ENCODE assay signal across 1 cellular context in the genomic region with DNA sequence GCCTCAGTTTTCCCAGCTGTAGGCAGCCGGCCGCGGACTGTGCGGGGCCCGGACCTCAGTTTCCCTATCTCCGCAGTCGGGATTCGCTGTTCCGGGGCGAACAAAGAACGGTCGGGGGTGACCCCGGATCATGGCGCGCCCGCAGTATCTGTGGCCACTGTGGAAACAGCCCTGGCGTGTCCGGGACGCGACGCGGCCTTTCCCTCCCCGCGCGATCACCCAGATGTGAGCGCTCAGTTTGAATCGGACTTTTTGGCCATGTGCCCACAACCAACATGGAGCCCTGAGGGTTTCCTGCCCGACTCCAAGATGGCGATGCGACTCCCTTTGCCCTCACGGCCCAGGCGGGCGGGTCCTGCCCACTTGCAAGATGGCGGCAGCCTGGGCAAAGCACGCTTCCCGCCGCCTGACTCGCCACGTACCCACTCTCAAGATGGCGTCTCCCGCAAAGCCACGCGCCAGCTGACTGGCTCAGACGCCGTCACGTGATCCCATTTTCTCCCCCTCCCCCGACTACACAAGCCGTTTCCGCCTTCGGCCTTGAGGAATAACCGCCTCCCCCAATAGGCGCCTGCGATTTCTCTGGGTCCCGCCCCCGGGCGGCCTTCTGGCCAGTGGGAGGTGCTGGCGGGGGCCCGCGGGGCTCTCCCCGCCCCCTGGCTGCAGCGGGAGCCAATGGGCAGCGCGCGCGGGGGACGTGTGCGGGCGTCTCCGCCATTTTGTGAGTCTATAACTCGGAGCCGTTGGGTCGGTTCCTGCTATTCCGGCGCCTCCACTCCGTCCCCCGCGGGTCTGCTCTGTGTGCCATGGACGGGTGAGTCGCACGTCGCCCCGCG.
A peak's percentile ranks its signal among the peaks of the same experiment; 100 is the strongest.
TF ChIP-seq lines count a peak whose summit lies in the region.

PTBP1 (plus strand) TSS at position 761 of the 836 bp plus-strand sequence; CDS start at position 807, 46 bp downstream.

TF ChIP-seq in K562, 482 proteins besides CTCF, POLR2A, EP300 and RAD21 (continued from another document and continues in another):
- TF ChIP-seq ZBTB40 (IDR thresholded peaks at IDR 0.05) = peak; percentile 86
- no peak for TF ChIP-seq ZBTB40 (CRISPR knock-in tag; IDR thresholded peaks at IDR 0.05)
- TF ChIP-seq HDAC1 (IDR thresholded peaks at IDR 0.05) = peak in 1 of 2 experiments; percentile 58; a peak in 1 of 4 replicates
- TF ChIP-seq ZNF766 (CRISPR knock-in tag; conservative IDR thresholded peaks at IDR 0.05) = peak; percentile 98
- TF ChIP-seq, protein P1, sequence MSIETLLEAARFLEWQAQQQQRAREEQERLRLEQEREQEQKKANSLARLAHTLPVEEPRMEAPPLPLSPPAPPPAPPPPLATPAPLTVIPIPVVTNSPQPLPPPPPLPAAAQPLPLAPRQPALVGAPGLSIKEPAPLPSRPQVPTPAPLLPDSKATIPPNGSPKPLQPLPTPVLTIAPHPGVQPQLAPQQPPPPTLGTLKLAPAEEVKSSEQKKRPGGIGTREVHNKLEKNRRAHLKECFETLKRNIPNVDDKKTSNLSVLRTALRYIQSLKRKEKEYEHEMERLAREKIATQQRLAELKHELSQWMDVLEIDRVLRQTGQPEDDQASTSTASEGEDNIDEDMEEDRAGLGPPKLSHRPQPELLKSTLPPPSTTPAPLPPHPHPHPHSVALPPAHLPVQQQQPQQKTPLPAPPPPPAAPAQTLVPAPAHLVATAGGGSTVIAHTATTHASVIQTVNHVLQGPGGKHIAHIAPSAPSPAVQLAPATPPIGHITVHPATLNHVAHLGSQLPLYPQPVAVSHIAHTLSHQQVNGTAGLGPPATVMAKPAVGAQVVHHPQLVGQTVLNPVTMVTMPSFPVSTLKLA (conservative IDR thresholded peaks at IDR 0.05) = peak; percentile 97
- TF ChIP-seq LEF1 (IDR thresholded peaks at IDR 0.05) = no peak; the same call in 1 of the 2 replicates
- no peak for TF ChIP-seq GTF2A2 (tag; IDR thresholded peaks at IDR 0.05)
- TF ChIP-seq ARID3A (IDR thresholded peaks at IDR 0.05; ENCODE audit: borderline replicate concordance, low read depth, low read length) = 0 out of 2 replicates have a peak, but pooled peaks have one; percentile 35
- peak; percentile 74 for TF ChIP-seq HMGN3 (IDR thresholded peaks at IDR 0.05; ENCODE audit: borderline replicate concordance, extremely low read depth, insufficient read length, low read depth, low read length)
- peak; percentile 95; the same call in 1 of the 2 replicates for TF ChIP-seq KLF6 (CRISPR knock-in tag; IDR thresholded peaks at IDR 0.05; ENCODE audit: borderline replicate concordance)
- no peak; the same call in 1 of the 2 replicates for TF ChIP-seq ATF6 (CRISPR knock-in tag; IDR thresholded peaks at IDR 0.05)
- TF ChIP-seq ZNF121 (CRISPR knock-in tag; conservative IDR thresholded peaks at IDR 0.05) = no peak
- TF ChIP-seq ZNF507 (tag; conservative IDR thresholded peaks at IDR 0.05) = no peak
- no peak for TF ChIP-seq ZNF316 (IDR thresholded peaks at IDR 0.05)
- no peak for TF ChIP-seq RFX7 (CRISPR knock-in tag; IDR thresholded peaks at IDR 0.05)
- TF ChIP-seq ZBTB12 (CRISPR knock-in tag; IDR thresholded peaks at IDR 0.05) = 0 out of 2 replicates have a peak, but pooled peaks have one; percentile 16
- no peak for TF ChIP-seq ZNF57 (CRISPR knock-in tag; IDR thresholded peaks at IDR 0.05)
- no peak for TF ChIP-seq SNRNP70 (optimal IDR thresholded peaks at IDR 0.05; ENCODE audit: low read depth, low read length)
- TF ChIP-seq ZNF589 (CRISPR knock-in tag; IDR thresholded peaks at IDR 0.05; ENCODE audit: low read depth) = no peak; the same call in 1 of the 2 replicates
- TF ChIP-seq ZNF584 (CRISPR knock-in tag; IDR thresholded peaks at IDR 0.05; ENCODE audit: low read depth) = peak; percentile 89
- peak; percentile 96 for TF ChIP-seq ASH1L (IDR thresholded peaks at IDR 0.05; ENCODE audit: borderline replicate concordance, low read depth, partially characterized antibody)
- TF ChIP-seq, protein P2, sequence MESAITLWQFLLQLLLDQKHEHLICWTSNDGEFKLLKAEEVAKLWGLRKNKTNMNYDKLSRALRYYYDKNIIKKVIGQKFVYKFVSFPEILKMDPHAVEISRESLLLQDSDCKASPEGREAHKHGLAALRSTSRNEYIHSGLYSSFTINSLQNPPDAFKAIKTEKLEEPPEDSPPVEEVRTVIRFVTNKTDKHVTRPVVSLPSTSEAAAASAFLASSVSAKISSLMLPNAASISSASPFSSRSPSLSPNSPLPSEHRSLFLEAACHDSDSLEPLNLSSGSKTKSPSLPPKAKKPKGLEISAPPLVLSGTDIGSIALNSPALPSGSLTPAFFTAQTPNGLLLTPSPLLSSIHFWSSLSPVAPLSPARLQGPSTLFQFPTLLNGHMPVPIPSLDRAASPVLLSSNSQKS (CRISPR knock-in tag; IDR thresholded peaks at IDR 0.05) = no peak
- no peak for TF ChIP-seq TRIM24 (IDR thresholded peaks at IDR 0.05)
- TF ChIP-seq SP1 (CRISPR knock-in tag; IDR thresholded peaks at IDR 0.05) = peak; percentile 98
- 0 out of 2 replicates have a peak, but pooled peaks have one; percentile 32 for TF ChIP-seq SMAD3 (CRISPR knock-in tag; conservative IDR thresholded peaks at IDR 0.05)
- TF ChIP-seq, protein P3, sequence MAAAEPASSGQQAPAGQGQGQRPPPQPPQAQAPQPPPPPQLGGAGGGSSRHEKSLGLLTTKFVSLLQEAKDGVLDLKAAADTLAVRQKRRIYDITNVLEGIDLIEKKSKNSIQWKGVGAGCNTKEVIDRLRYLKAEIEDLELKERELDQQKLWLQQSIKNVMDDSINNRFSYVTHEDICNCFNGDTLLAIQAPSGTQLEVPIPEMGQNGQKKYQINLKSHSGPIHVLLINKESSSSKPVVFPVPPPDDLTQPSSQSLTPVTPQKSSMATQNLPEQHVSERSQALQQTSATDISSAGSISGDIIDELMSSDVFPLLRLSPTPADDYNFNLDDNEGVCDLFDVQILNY (CRISPR knock-in tag; IDR thresholded peaks at IDR 0.05) = no peak
- no peak for TF ChIP-seq ARID2 (IDR thresholded peaks at IDR 0.05)
- no peak for TF ChIP-seq C11orf30 (IDR thresholded peaks at IDR 0.05; ENCODE audit: low read depth)
- peak; percentile 92 for TF ChIP-seq ZFX (CRISPR knock-in tag; IDR thresholded peaks at IDR 0.05)
- peak; percentile 72 for TF ChIP-seq CREB1 (IDR thresholded peaks at IDR 0.05)
- TF ChIP-seq CREB1 (CRISPR knock-in tag; IDR thresholded peaks at IDR 0.05) = peak; percentile 82
- no peak for TF ChIP-seq RNF219 (CRISPR knock-in tag; IDR thresholded peaks at IDR 0.05)
- TF ChIP-seq, protein P4, sequence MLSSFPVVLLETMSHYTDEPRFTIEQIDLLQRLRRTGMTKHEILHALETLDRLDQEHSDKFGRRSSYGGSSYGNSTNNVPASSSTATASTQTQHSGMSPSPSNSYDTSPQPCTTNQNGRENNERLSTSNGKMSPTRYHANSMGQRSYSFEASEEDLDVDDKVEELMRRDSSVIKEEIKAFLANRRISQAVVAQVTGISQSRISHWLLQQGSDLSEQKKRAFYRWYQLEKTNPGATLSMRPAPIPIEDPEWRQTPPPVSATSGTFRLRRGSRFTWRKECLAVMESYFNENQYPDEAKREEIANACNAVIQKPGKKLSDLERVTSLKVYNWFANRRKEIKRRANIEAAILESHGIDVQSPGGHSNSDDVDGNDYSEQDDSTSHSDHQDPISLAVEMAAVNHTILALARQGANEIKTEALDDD (IDR thresholded peaks at IDR 0.05) = no peak
